Comparison of ENCODE assay signal across 2 cellular contexts in the genomic region with DNA sequence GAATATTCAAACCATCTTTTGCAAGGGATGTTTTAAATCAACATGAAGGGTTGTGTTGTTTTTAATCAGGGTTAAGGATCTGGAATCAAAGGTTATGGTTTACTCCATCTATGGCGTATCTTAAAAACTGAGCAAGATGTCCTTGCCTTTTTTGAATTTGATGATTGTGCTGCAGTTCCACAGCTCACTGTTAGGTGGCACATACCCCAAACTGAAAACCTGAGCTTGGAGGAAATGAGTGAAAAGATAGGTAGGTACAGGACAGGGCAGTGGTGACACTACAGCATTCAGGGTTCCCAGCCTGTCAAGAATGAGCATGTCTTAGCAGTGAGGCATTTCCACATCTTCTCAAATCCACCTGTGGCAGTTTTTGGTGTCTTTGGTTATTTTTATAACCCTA.
A peak's percentile ranks its signal among the peaks of the same experiment; 100 is the strongest.
TF ChIP-seq lines count a peak whose summit lies in the region.

No MANE protein-coding gene starts in this region.

TF ChIP-seq in GM12891, 5 proteins besides CTCF, POLR2A, EP300 and RAD21:
- no peak for TF ChIP-seq POU2F2 (IDR thresholded peaks at IDR 0.05; ENCODE audit: low read depth, low read length)
- TF ChIP-seq SPI1 (IDR thresholded peaks at IDR 0.05; ENCODE audit: low read depth, low read length), result no peak
- no peak for TF ChIP-seq TAF1 (IDR thresholded peaks at IDR 0.05; ENCODE audit: low read depth, low read length)
- no peak for TF ChIP-seq POLR2AphosphoS5 (IDR thresholded peaks at IDR 0.05; ENCODE audit: low read depth, low read length)
- no peak for TF ChIP-seq PAX5 (IDR thresholded peaks at IDR 0.05; ENCODE audit: insufficient read depth, low read length, severe bottlenecking)

TF ChIP-seq in HepG2, 621 proteins besides CTCF, POLR2A, EP300 and RAD21:
- no peak for TF ChIP-seq PHB2 (IDR thresholded peaks at IDR 0.05; ENCODE audit: partially characterized antibody)
- no peak for TF ChIP-seq SPEN (CRISPR knock-in tag; IDR thresholded peaks at IDR 0.05; ENCODE audit: low read depth)
- peak; percentile 71; the same call in 1 of the 2 replicates for TF ChIP-seq ZNF121 (CRISPR knock-in tag; IDR thresholded peaks at IDR 0.05)
- no peak for TF ChIP-seq ZNF776 (CRISPR knock-in tag; IDR thresholded peaks at IDR 0.05)
- TF ChIP-seq SMC3 (IDR thresholded peaks at IDR 0.05; ENCODE audit: low read length), result peak; percentile 26; the same call in 1 of the 2 replicates
- TF ChIP-seq ZC3H4 (CRISPR knock-in tag; IDR thresholded peaks at IDR 0.05; ENCODE audit: borderline replicate concordance), result no peak
- peak; percentile 30 for TF ChIP-seq STAG1 (CRISPR knock-in tag; IDR thresholded peaks at IDR 0.05)
- TF ChIP-seq, protein P1, sequence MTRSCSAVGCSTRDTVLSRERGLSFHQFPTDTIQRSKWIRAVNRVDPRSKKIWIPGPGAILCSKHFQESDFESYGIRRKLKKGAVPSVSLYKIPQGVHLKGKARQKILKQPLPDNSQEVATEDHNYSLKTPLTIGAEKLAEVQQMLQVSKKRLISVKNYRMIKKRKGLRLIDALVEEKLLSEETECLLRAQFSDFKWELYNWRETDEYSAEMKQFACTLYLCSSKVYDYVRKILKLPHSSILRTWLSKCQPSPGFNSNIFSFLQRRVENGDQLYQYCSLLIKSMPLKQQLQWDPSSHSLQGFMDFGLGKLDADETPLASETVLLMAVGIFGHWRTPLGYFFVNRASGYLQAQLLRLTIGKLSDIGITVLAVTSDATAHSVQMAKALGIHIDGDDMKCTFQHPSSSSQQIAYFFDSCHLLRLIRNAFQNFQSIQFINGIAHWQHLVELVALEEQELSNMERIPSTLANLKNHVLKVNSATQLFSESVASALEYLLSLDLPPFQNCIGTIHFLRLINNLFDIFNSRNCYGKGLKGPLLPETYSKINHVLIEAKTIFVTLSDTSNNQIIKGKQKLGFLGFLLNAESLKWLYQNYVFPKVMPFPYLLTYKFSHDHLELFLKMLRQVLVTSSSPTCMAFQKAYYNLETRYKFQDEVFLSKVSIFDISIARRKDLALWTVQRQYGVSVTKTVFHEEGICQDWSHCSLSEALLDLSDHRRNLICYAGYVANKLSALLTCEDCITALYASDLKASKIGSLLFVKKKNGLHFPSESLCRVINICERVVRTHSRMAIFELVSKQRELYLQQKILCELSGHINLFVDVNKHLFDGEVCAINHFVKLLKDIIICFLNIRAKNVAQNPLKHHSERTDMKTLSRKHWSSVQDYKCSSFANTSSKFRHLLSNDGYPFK (CRISPR knock-in tag; IDR thresholded peaks at IDR 0.05; ENCODE audit: borderline replicate concordance), result no peak
- TF ChIP-seq ARHGAP35 (CRISPR knock-in tag; IDR thresholded peaks at IDR 0.05; ENCODE audit: borderline replicate concordance), result no peak
- TF ChIP-seq, protein P2, sequence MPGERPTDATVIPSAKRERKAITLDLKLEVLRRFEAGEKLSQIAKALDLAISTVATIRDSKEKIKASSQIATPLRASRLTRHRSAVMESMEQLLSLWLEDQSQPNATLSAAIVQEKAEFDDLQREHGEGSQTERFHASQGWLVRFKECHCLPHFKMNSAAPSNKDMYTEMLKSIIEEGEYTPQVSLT (CRISPR knock-in tag; IDR thresholded peaks at IDR 0.05; ENCODE audit: borderline replicate concordance, low read depth), result no peak
- TF ChIP-seq CAMTA2 (CRISPR knock-in tag; IDR thresholded peaks at IDR 0.05; ENCODE audit: borderline replicate concordance), result no peak
- TF ChIP-seq TARDBP (CRISPR knock-in tag; IDR thresholded peaks at IDR 0.05), result no peak
- TF ChIP-seq, protein P3, sequence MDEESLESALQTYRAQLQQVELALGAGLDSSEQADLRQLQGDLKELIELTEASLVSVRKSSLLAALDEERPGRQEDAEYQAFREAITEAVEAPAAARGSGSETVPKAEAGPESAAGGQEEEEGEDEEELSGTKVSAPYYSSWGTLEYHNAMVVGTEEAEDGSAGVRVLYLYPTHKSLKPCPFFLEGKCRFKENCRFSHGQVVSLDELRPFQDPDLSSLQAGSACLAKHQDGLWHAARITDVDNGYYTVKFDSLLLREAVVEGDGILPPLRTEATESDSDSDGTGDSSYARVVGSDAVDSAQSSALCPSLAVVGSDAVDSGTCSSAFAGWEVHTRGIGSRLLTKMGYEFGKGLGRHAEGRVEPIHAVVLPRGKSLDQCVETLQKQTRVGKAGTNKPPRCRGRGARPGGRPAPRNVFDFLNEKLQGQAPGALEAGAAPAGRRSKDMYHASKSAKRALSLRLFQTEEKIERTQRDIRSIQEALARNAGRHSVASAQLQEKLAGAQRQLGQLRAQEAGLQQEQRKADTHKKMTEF (CRISPR knock-in tag; IDR thresholded peaks at IDR 0.05), result no peak
- TF ChIP-seq FOXK1 (CRISPR knock-in tag; IDR thresholded peaks at IDR 0.05; ENCODE audit: borderline replicate concordance, low read depth), result no peak
- TF ChIP-seq SRSF9 (IDR thresholded peaks at IDR 0.05; ENCODE audit: borderline replicate concordance, insufficient read depth, low read depth, low read length, poor library complexity, severe bottlenecking), result no peak
- no peak for TF ChIP-seq XRCC5 (optimal IDR thresholded peaks at IDR 0.05; ENCODE audit: low read length)
- TF ChIP-seq ZBTB7B (CRISPR knock-in tag; IDR thresholded peaks at IDR 0.05), result no peak
- no peak for TF ChIP-seq ATF7 (IDR thresholded peaks at IDR 0.05)
- TF ChIP-seq ATF7 (CRISPR knock-in tag; IDR thresholded peaks at IDR 0.05), result no peak
- TF ChIP-seq GZF1 (CRISPR knock-in tag; IDR thresholded peaks at IDR 0.05), result no peak
- TF ChIP-seq ZNF225 (CRISPR knock-in tag; IDR thresholded peaks at IDR 0.05), result no peak
- no peak for TF ChIP-seq ZNF263 (CRISPR knock-in tag; IDR thresholded peaks at IDR 0.05)
